8 cellular contexts compared by ENCODE assay signal in the genomic region with DNA sequence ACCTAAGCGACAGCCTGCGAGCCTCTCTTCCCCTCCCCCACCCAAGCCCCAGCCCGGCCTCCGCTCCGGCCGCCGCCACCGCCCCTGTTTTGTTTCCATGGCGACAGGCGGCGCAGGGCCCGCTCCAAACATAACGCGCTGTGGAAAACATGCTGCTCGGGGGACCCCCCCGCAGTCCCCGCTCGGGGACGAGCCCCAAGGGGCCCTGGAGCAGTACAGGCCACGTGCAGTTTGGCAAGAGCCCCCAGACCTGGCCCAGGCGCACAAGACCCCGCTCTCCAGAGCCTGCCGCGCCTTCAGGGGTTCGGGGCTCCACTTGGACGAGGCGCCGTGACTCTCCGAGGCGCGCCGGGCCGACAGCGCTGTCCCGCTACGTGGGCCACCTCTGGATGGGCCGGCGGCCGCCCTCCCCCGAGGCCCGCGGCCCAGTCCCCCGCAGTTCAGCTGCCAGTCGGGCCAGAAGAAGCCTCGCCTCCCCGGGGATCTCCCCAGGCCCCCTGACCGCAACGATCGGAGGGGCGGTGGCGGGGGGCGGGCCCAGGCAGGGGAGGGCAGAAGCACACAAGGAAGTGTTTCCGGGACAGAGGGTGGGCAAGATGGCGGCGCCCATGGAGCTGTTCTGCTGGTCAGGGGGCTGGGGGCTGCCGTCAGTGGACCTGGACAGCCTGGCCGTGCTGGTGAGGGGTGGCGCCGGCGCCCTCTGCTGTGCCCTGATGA. TPM values are rescaled to one million over a fixed set of nuclear protein-coding genes. Genes with fewer than 3 reads are reported as not detected.
DNase-seq lines count a peak whose midpoint lies in the region; ATAC-seq and TF ChIP-seq lines count a peak whose summit lies in the region.

Gene MTX1, plus strand, starts transcription at position 40 of the 717 bp plus-strand sequence. Its CDS starts 110 bp downstream, at position 150.

- peak; percentile 76 for ATAC-seq in HG02642 (IDR thresholded peaks at IDR 0.05; ENCODE audit: poor library complexity, unreplicated experiment)
- ATAC-seq in HG03159 (IDR thresholded peaks at IDR 0.05; ENCODE audit: unreplicated experiment) = no peak

- peaks cover 5 to 6% of the 10 kb centered on the region in 2 donors for H3K36me3 ChIP-seq in ascending aorta

- TF ChIP-seq CTCF in GM12864 (IDR thresholded peaks at IDR 0.05; ENCODE audit: low read depth, low read length, missing control alignments) = no peak
- peak in 1 of 3 experiments; percentile 7 for TF ChIP-seq CTCF in ascending aorta (IDR thresholded peaks at IDR 0.05)

- peaks cover 7 to 27% of the 10 kb centered on the region in 2 donors for H3K4me1 ChIP-seq in ascending aorta

- peak within 1 kb of the TSS; percentile 94 for H3K4me3 ChIP-seq in GM12864 (ENCODE audit: low read depth, low read length)
- peak within 1 kb of the TSS; percentile 77 to 79 for H3K4me3 ChIP-seq in ascending aorta

- no peaks in the 10 kb centered on the region for H3K27me3 ChIP-seq in ascending aorta

- DNase-seq in GM12864 (ENCODE audit: low read depth) = no peak
- peak; percentile 76 for DNase-seq in NCI-H1694 (lab: John Stamatoyannopoulos, UW)
- DNase-seq in T-helper 22 cell (ENCODE audit: low read depth) = peak; percentile 89
- peak; percentile 77 to 97 for DNase-seq in ascending aorta (ENCODE audit: low spot score in 2 of 2)
- peak; percentile 90 for DNase-seq in hepatic stellate cell (ENCODE audit: low spot score)
- DNase-seq in retina = peak; percentile 95

- peak within 1 kb of the TSS; percentile 99 to 100 for H3K27ac ChIP-seq in ascending aorta

- intact Hi-C loops in ascending aorta (cut with DNase I) = loop anchor here (1.0 to 2.0 kb wide), 3 partner anchors 16 to 114 kb away; no protein-coding TSS in a partner anchor

- no peaks in the 10 kb centered on the region for H3K9me3 ChIP-seq in ascending aorta

RNA-seq across cellular contexts. Expression of gene MTX1, which starts in this region (rescaled TPM):
- 23.9 TPM for total RNA-seq in ascending aorta
